In the genomic region with DNA sequence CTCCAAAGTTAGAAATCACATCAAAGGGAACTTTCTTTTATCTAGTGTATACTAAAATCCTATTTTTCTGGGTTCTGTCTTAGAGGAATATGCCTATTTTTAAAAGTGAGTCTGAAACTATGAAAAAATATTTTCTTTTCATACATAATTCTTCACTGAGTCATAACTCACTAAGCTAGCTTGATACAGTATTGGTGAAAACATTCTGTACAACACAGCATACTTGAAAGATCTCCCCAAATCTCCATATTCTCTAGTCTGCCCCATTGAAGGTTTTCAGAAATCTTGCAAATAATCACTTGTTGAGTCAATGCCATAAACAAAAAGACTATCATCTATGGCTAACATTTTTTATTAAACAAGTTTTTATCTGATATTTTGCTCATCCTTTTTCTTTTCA, we compare ENCODE assay signal across 32 cellular contexts. TPM values are rescaled to one million over a fixed set of nuclear protein-coding genes. Genes with fewer than 3 reads are reported as not detected.
A peak's percentile ranks its signal among the peaks of the same experiment; 100 is the strongest.
DNase-seq lines count a peak whose midpoint lies in the region; ATAC-seq and TF ChIP-seq lines count a peak whose summit lies in the region.
"Had no signal": no experiment of that assay in that cellular context is flagged by ENCODE, and none has a peak within 500 bp of the region (broad histone marks: within the 10 kb centered on the region; RNA-seq: fewer than 3 reads in every experiment).

No MANE protein-coding gene starts in this region.

- H3K9me2 ChIP-seq in SK-N-SH: no peaks in the 10 kb centered on the region
- H3K9me2 ChIP-seq in hepatocyte (replicated peaks; ENCODE audit: insufficient read depth): no peaks in the 10 kb centered on the region

- H3K9me3 Mint-ChIP-seq in CD4-positive, alpha-beta T cell: peaks cover under 1% of the 10 kb centered on the region
- H3K9me3 Mint-ChIP-seq: activated naive CD4-positive, alpha-beta T cell treated with anti-CD3 and anti-CD28 coated beads, Interleukin-2, amount 50 U/mL, for 72 hours; activated T-helper 2 cell treated with anti-CD3 and anti-CD28 coated beads, Interferon-gamma antibody, Interleukin-2, Interleukin-4, amounts not matched to agents 10 μg/mL and 5 μg/mL and 100 μg/mL, durations not matched to agents 14 hours and 24 hours and 36 hours; IgD-negative memory B cell had no signal

- H3K79me2 ChIP-seq in SK-N-SH (ENCODE audit: insufficient read depth) (no peaks in the 10 kb centered on the region), hepatocyte (no peaks in the 10 kb centered on the region)

- peaks cover 22% of the 10 kb centered on the region for H3K27me3 Mint-ChIP-seq in CD4-positive, alpha-beta T cell
- H3K27me3 Mint-ChIP-seq: dendritic cell treated with granulocyte-macrophage colony-stimulating factor and Interleukin-4, amounts not matched to agents 40 ng/mL and 50 ng/mL, for 4 days; IgD-negative memory B cell had no signal

- no peaks in the 10 kb centered on the region for H3K4me1 Mint-ChIP-seq in CD4-positive, alpha-beta T cell (ENCODE audit: low read depth)
- H3K4me1 Mint-ChIP-seq: IgD-negative memory B cell; naive thymus-derived CD4-positive, alpha-beta T cell had no signal

- no peak for TF ChIP-seq RAD21 in SK-N-SH (IDR thresholded peaks at IDR 0.05; ENCODE audit: low read length)

- no peak overlapping the region for H3K4me3 Mint-ChIP-seq in CD4-positive, alpha-beta T cell
- H3K4me3 Mint-ChIP-seq: dendritic cell treated with granulocyte-macrophage colony-stimulating factor and Interleukin-4, amounts not matched to agents 40 ng/mL and 50 ng/mL, for 4 days; IgD-negative memory B cell; naive thymus-derived CD4-positive, alpha-beta T cell had no signal

- no peaks in the 10 kb centered on the region for H3K36me3 Mint-ChIP-seq in CD4-positive, alpha-beta T cell (ENCODE audit: low read depth)
- H3K36me3 Mint-ChIP-seq: activated naive CD4-positive, alpha-beta T cell treated with anti-CD3 and anti-CD28 coated beads, Interleukin-2, amount 50 U/mL, for 72 hours; naive thymus-derived CD4-positive, alpha-beta T cell had no signal

- H3K4me3 ChIP-seq in SK-N-SH (ENCODE audit: low read depth in 2 of 2, low read length in 1 of 2) (no peak overlapping the region), hepatocyte (no peak overlapping the region), thoracic aorta (no peak overlapping the region), SJCRH30 (no peak overlapping the region)
- H3K4me3 ChIP-seq: esophagus squamous epithelium, psoas muscle, sigmoid colon, suprapubic skin had no signal

- H2AFZ ChIP-seq in SK-N-SH (ENCODE audit: low read depth) (peak overlapping the region; percentile 12; the same call in 1 of the 2 replicates), hepatocyte (no peak overlapping the region)

- no peak for ATAC-seq in thoracic aorta (ENCODE audit: insufficient number of reproducible peaks, low FRiP score, low read depth)
- no peak for ATAC-seq in CD4-positive, alpha-beta T cell (ENCODE audit: poor library complexity)
- ATAC-seq in GM18502 (IDR thresholded peaks at IDR 0.05; ENCODE audit: poor library complexity, unreplicated experiment): no peak
- ATAC-seq: activated naive CD4-positive, alpha-beta T cell treated with anti-CD3 and anti-CD28 coated beads, Interleukin-2, amount 50 U/mL, for 72 hours; left ventricle myocardium superior; naive thymus-derived CD4-positive, alpha-beta T cell; Panc1; psoas muscle had no signal

- POLR2A ChIA-PET in SK-N-SH (lab: Yijun Ruan, JAX): no interaction called here
- POLR2A ChIA-PET in CD4-positive, alpha-beta T cell (lab: Charles Lee): no interaction called here

- H3K27ac ChIP-seq in SK-N-SH (ENCODE audit: low read depth in 2 of 2, low read length in 1 of 2) (peak overlapping the region; percentile 69 to 84; a peak in 3 of 4 replicates), hepatocyte (peak overlapping the region; percentile 34), thoracic aorta (peak overlapping the region; percentile 61 to 81), SJCRH30 (no peak overlapping the region)
- no peak overlapping the region for H3K27ac ChIP-seq in CD4-positive, alpha-beta T cell (ENCODE audit: low read depth, low read length)
- H3K27ac ChIP-seq: esophagus squamous epithelium, psoas muscle, suprapubic skin, VCaP had no signal

- peaks cover 61% of the 10 kb centered on the region for H3F3A ChIP-seq in SK-N-SH (replicated peaks; ENCODE audit: insufficient read depth)

- TF ChIP-seq CTCF in SK-N-SH (IDR thresholded peaks at IDR 0.05): no peak
- no peak for TF ChIP-seq CTCF in hepatocyte (IDR thresholded peaks at IDR 0.05; ENCODE audit: poor library complexity)
- no peak for TF ChIP-seq CTCF in thoracic aorta (IDR thresholded peaks at IDR 0.05)
- no peak for TF ChIP-seq CTCF in CD4-positive, alpha-beta T cell (IDR thresholded peaks at IDR 0.05)

- DNase-seq in SK-N-SH: no peak
- peak; percentile 59 for DNase-seq in dedifferentiated amniotic fluid mesenchymal stem cell (ENCODE audit: extremely low spot score)
- DNase-seq in hepatocyte (ENCODE audit: low spot score): no peak
- DNase-seq in thoracic aorta (ENCODE audit: low spot score): no peak
- no peak for DNase-seq in CD4-positive, alpha-beta T cell
- no peak for DNase-seq in SJCRH30
- no peak for DNase-seq in activated naive CD4-positive, alpha-beta T cell treated with anti-CD3 and anti-CD28 coated beads, Interleukin-2, amount 50 U/mL, for 16 hours
- DNase-seq: activated CD4-positive, alpha-beta T cell treated with anti-CD3 and anti-CD28 coated beads for 48 hours; anterior cingulate cortex; C1 segment of cervical spinal cord; caudate nucleus; COR-L47; DMS79; esophagus squamous epithelium; glutamatergic neuron; GOT3; islet precursor cell; left ventricle myocardium superior; naive thymus-derived CD4-positive, alpha-beta T cell; psoas muscle; Right ventricle myocardium superior; sigmoid colon; stimulated activated CD4-positive, alpha-beta T cell treated with anti-CD3 and anti-CD28 coated beads, Interleukin-15, amount 100 ng/mL, for 24 hours; stimulated activated naive CD4-positive, alpha-beta T cell had no signal

- CTCF ChIA-PET in SK-N-SH (lab: Yijun Ruan, JAX): no interaction called here
- CTCF ChIA-PET in CD4-positive, alpha-beta T cell (lab: Charles Lee): no interaction called here

- H3K9me3 ChIP-seq in SK-N-SH: no peaks in the 10 kb centered on the region
- no peaks in the 10 kb centered on the region for H3K9me3 ChIP-seq in hepatocyte (ENCODE audit: low read depth)
- H3K9me3 ChIP-seq in thoracic aorta: no peaks in the 10 kb centered on the region
- no peaks in the 10 kb centered on the region for H3K9me3 ChIP-seq in CD4-positive, alpha-beta T cell (ENCODE audit: control insufficient read depth, low read length)
- no peaks in the 10 kb centered on the region for H3K9me3 ChIP-seq in SJCRH30 (replicated peaks)
- H3K9me3 ChIP-seq: esophagus squamous epithelium, psoas muscle, sigmoid colon, suprapubic skin had no signal

- H3K36me3 ChIP-seq in SK-N-SH (replicated peaks in 1 of 2; ENCODE audit: control insufficient read depth in 1 of 2, insufficient read depth in 2 of 2, low read length in 1 of 2) (no peaks in the 10 kb centered on the region), hepatocyte (replicated peaks; ENCODE audit: insufficient read depth, low read depth) (no peaks in the 10 kb centered on the region), thoracic aorta (no peaks in the 10 kb centered on the region), SJCRH30 (no peaks in the 10 kb centered on the region)
- H3K36me3 ChIP-seq: esophagus squamous epithelium, sigmoid colon, suprapubic skin had no signal

- H3K4me2 ChIP-seq in SK-N-SH (peak overlapping the region; percentile 13; the same call in 1 of the 2 replicates), hepatocyte (no peak overlapping the region)

- peak overlapping the region; percentile 39 for H3K9ac ChIP-seq in SK-N-SH

- TF ChIP-seq EP300 in SK-N-SH (IDR thresholded peaks at IDR 0.05; ENCODE audit: borderline replicate concordance in 1 of 2, low read depth in 1 of 2, low read length in 1 of 2): no peak

- H3K27me3 ChIP-seq in SK-N-SH (ENCODE audit: insufficient read depth): no peaks in the 10 kb centered on the region
- no peaks in the 10 kb centered on the region for H3K27me3 ChIP-seq in hepatocyte
- no peaks in the 10 kb centered on the region for H3K27me3 ChIP-seq in thoracic aorta (replicated peaks; ENCODE audit: insufficient read depth)
- no peaks in the 10 kb centered on the region for H3K27me3 ChIP-seq in CD4-positive, alpha-beta T cell (ENCODE audit: control insufficient read depth, insufficient read depth, low read length)
- no peaks in the 10 kb centered on the region for H3K27me3 ChIP-seq in SJCRH30
- H3K27me3 ChIP-seq: esophagus squamous epithelium, sigmoid colon, suprapubic skin had no signal

- no peak overlapping the region for H3K27ac Mint-ChIP-seq in CD4-positive, alpha-beta T cell
- H3K27ac Mint-ChIP-seq: activated naive CD4-positive, alpha-beta T cell treated with anti-CD3 and anti-CD28 coated beads, Interleukin-2, amount 50 U/mL, for 72 hours; activated T-helper 2 cell treated with anti-CD3 and anti-CD28 coated beads, Interferon-gamma antibody, Interleukin-2, Interleukin-4, amounts not matched to agents 10 μg/mL and 5 μg/mL and 100 μg/mL, durations not matched to agents 14 hours and 24 hours and 36 hours; dendritic cell treated with granulocyte-macrophage colony-stimulating factor and Interleukin-4, amounts not matched to agents 40 ng/mL and 50 ng/mL, for 4 days; IgD-negative memory B cell; naive thymus-derived CD4-positive, alpha-beta T cell had no signal

- peaks cover 10 to 46% of the 10 kb centered on the region in 2 experiments for H3K4me1 ChIP-seq in SK-N-SH (ENCODE audit: control insufficient read depth in 1 of 2, insufficient read depth in 2 of 2, low read depth in 1 of 2, low read length in 1 of 2)
- H3K4me1 ChIP-seq in hepatocyte (ENCODE audit: insufficient read depth): no peaks in the 10 kb centered on the region
- peaks cover 27 to 46% of the 10 kb centered on the region in 2 donors for H3K4me1 ChIP-seq in thoracic aorta (ENCODE audit: control insufficient read depth in 1 of 2, low read depth in 2 of 2)
- H3K4me1 ChIP-seq in SJCRH30: no peaks in the 10 kb centered on the region
- H3K4me1 ChIP-seq: psoas muscle, suprapubic skin had no signal

- H4K20me1 ChIP-seq in SK-N-SH (ENCODE audit: insufficient read depth) (no peaks in the 10 kb centered on the region), hepatocyte (ENCODE audit: insufficient read depth, poor library complexity, severe bottlenecking) (no peaks in the 10 kb centered on the region)

- intact Hi-C loops in CD4-positive, alpha-beta T cell (cut with DNase I, micrococcal nuclease): no loop called here

TF ChIP-seq in SK-N-SH, 30 proteins besides CTCF, POLR2A, EP300 and RAD21 (continues in another document):
- peak; percentile 57; the same call in 1 of the 2 replicates for TF ChIP-seq FOSL2 (IDR thresholded peaks at IDR 0.05; ENCODE audit: borderline replicate concordance, low read depth)
- TF ChIP-seq RCOR1 (IDR thresholded peaks at IDR 0.05; ENCODE audit: low read length): no peak

RNA-seq across cellular contexts. Expression of a gene that starts 44.5 kb away (rescaled TPM):
- 900 and 987 TPM in 2 replicates for polyA plus RNA-seq in SK-N-SH (2012; rRNA removed)
- polyA plus RNA-seq in SK-N-SH (2012; cell fraction: cytosol; rRNA removed): 795 and 912 TPM in 2 replicates
- 770 and 1,016 TPM in 2 replicates for polyA plus RNA-seq in SK-N-SH (2012; cell fraction: nucleus; rRNA removed)
- 5,479 and 8,329 TPM in 2 replicates for total RNA-seq in hepatocyte
- 6,699 and 6,726 TPM in 2 replicates for polyA plus RNA-seq in hepatocyte
- 100 to 1,000 TPM; 734 to 875 TPM for total RNA-seq in thoracic aorta
- total RNA-seq in CD4-positive, alpha-beta T cell: not detected
- total RNA-seq in SJCRH30 (2014; rRNA removed; shearing (Covaris generic)): 19.2 and 19.3 TPM in 2 replicates
- polyA plus RNA-seq: IgD-negative memory B cell; naive thymus-derived CD4-positive, alpha-beta T cell had no signal

Comparison
In these comparisons a context has a peak if more than half of its experiments do, and no peak if none do; other contexts are left out.
1. H3K27ac ChIP-seq: peak in SK-N-SH (2 of 2), hepatocyte (single experiment) and thoracic aorta (2 of 2); none in CD4-positive, alpha-beta T cell (single experiment) and SJCRH30 (single experiment).
2. RNA of a gene that starts 44.5 kb away (total RNA-seq): 5,479 to 8,329 TPM in hepatocyte and 734 to 875 TPM in thoracic aorta; 19.2 to 19.3 TPM in SJCRH30 and not detected in CD4-positive, alpha-beta T cell; every median in the first group is over 10 times any median in the second.